In genomic region chr15:98779463-98780071, GRCh38 we compare ENCODE assay signal across 8 cellular contexts.
DNase-seq lines count a peak whose midpoint lies in the region; ATAC-seq and TF ChIP-seq lines count a peak whose summit lies in the region.

No MANE protein-coding gene starts in this region.

- H3K27ac ChIP-seq in Peyer's patch (no peak overlapping the region), neuronal stem cell (replicated peaks; ENCODE audit: low read length) (no peak overlapping the region), substantia nigra (ENCODE audit: low read depth, low read length, poor library complexity, severe bottlenecking) (no peak overlapping the region)

- H3K23ac ChIP-seq in neuronal stem cell (ENCODE audit: low read depth, low read length, poor library complexity), result no peak overlapping the region

- no peak overlapping the region for H3K27ac Mint-ChIP-seq in activated T-cell treated with anti-CD3 and anti-CD28 coated beads, Interleukin-2, amount 50 U/mL, for 72 hours

- no peaks in the 10 kb centered on the region for H3K9me3 Mint-ChIP-seq in activated T-cell treated with anti-CD3 and anti-CD28 coated beads, Interleukin-2, amount 50 U/mL, for 72 hours

- H3K27me3 Mint-ChIP-seq in activated T-cell treated with anti-CD3 and anti-CD28 coated beads, Interleukin-2, amount 50 U/mL, for 72 hours (ENCODE audit: low read depth), result peaks cover 5% of the 10 kb centered on the region

- no peak overlapping the region for H2BK15ac ChIP-seq in neuronal stem cell (ENCODE audit: low read length)

- peaks cover 38% of the 10 kb centered on the region for H3K4me1 Mint-ChIP-seq in activated T-cell treated with anti-CD3 and anti-CD28 coated beads, Interleukin-2, amount 50 U/mL, for 72 hours (ENCODE audit: low read depth)

- peaks cover 0 to 6% (median 2%) of the 10 kb centered on the region in 4 donors for H3K4me1 ChIP-seq in Peyer's patch
- H3K4me1 ChIP-seq in neuronal stem cell (ENCODE audit: control insufficient read depth in 2 of 2, insufficient read depth in 1 of 2, low read depth in 1 of 2, low read length in 2 of 2), result no peaks in the 10 kb centered on the region

- no peak overlapping the region for H3K18ac ChIP-seq in neuronal stem cell (ENCODE audit: low read length)

- no peak overlapping the region for H3K4me2 ChIP-seq in neuronal stem cell (ENCODE audit: insufficient read depth, low read length, poor library complexity, severe bottlenecking)

- H3K14ac ChIP-seq in neuronal stem cell (ENCODE audit: low read length), result no peak overlapping the region

- peaks cover 3% of the 10 kb centered on the region for H3K79me1 ChIP-seq in neuronal stem cell (ENCODE audit: low read depth, low read length)

- TF ChIP-seq CTCF in Peyer's patch (IDR thresholded peaks at IDR 0.05), result peak; percentile 52 to 91 (median 87)

- no peak overlapping the region for H3K9ac ChIP-seq in neuronal stem cell (ENCODE audit: low read depth, low read length, poor library complexity)

- H2BK12ac ChIP-seq in neuronal stem cell (ENCODE audit: low read length), result no peak overlapping the region

- no peak overlapping the region for H4K91ac ChIP-seq in neuronal stem cell (ENCODE audit: low read depth, low read length, poor library complexity)

- TF ChIP-seq POLR2A in Peyer's patch (IDR thresholded peaks at IDR 0.05), result no peak

- H4K8ac ChIP-seq in neuronal stem cell (ENCODE audit: low read depth, low read length), result no peak overlapping the region

- H2BK120ac ChIP-seq in neuronal stem cell (ENCODE audit: low read depth, low read length), result no peak overlapping the region

- peak overlapping the region in 1 of 2 donors; percentile 51 for H3K4me3 Mint-ChIP-seq in activated T-cell treated with anti-CD3 and anti-CD28 coated beads, Interleukin-2, amount 50 U/mL, for 72 hours

- ATAC-seq in GM21367 (IDR thresholded peaks at IDR 0.05; ENCODE audit: unreplicated experiment), result peak; percentile 84
- peak; percentile 80 to 89 for ATAC-seq in activated T-cell treated with anti-CD3 and anti-CD28 coated beads, Interleukin-2, amount 50 U/mL, for 72 hours (replicated peaks in 1 of 2)

- WGBS in neuronal stem cell (ENCODE audit: extremely low coverage in 2 of 2, insufficient read length in 2 of 2, insufficient replicate concordance in 1 of 2), 2 donors, result no CpG with 5 or more reads among the region's 16 CpGs

- no peak overlapping the region for H3K4ac ChIP-seq in neuronal stem cell (ENCODE audit: low read length)

- no peak overlapping the region for H2BK5ac ChIP-seq in neuronal stem cell (ENCODE audit: low read length)

- H2AFZ ChIP-seq in neuronal stem cell (ENCODE audit: low read length), result no peak overlapping the region

- no peaks in the 10 kb centered on the region for H3K36me3 Mint-ChIP-seq in activated T-cell treated with anti-CD3 and anti-CD28 coated beads, Interleukin-2, amount 50 U/mL, for 72 hours (ENCODE audit: insufficient read depth in 2 of 2)

- no peak overlapping the region for H3K4me3 ChIP-seq in Peyer's patch
- no peak overlapping the region for H3K4me3 ChIP-seq in neuronal stem cell (ENCODE audit: low read length in 2 of 2)

- DNase-seq in DMS 273 (lab: John Stamatoyannopoulos, UW; ENCODE audit: unreplicated experiment) (peak; percentile 84), HS-5 (ENCODE audit: low read depth) (peak; percentile 45), Peyer's patch (peak; percentile 57 to 90 (median 90)), fibroblast of peridontal ligament (ENCODE audit: extremely low read depth) (peak; percentile 78), neuronal stem cell (ENCODE audit: low spot score) (peak; percentile 77), substantia nigra (lab: John Stamatoyannopoulos, UW) (peak in 41 of 49 donors; percentile 11 to 83 (median 60))
- DNase-seq in activated T-cell treated with anti-CD3 and anti-CD28 coated beads, Interleukin-2, amount 50 U/mL, for 72 hours, result peak; percentile 75 to 80

- H3K27me3 ChIP-seq in Peyer's patch (no peaks in the 10 kb centered on the region), neuronal stem cell (ENCODE audit: control insufficient read depth in 3 of 3, insufficient read depth in 3 of 3, low read depth in 1 of 3, low read length in 3 of 3) (no peaks in the 10 kb centered on the region)

- no peak overlapping the region for H2AK5ac ChIP-seq in neuronal stem cell (ENCODE audit: low read depth, low read length)

- H3K9me3 ChIP-seq in Peyer's patch (no peaks in the 10 kb centered on the region), neuronal stem cell (replicated peaks in 1 of 2; ENCODE audit: control insufficient read depth in 2 of 2, insufficient read depth in 1 of 2, low read depth in 1 of 2, low read length in 2 of 2) (no peaks in the 10 kb centered on the region)

- no peaks in the 10 kb centered on the region for H3K36me3 ChIP-seq in Peyer's patch
- peaks cover 0 to 4% of the 10 kb centered on the region in 2 donors for H3K36me3 ChIP-seq in neuronal stem cell (replicated peaks in 1 of 2; ENCODE audit: control insufficient read depth in 2 of 2, insufficient read depth in 2 of 2, low read length in 2 of 2)
